15 cellular contexts compared by ENCODE assay signal in the genomic region with DNA sequence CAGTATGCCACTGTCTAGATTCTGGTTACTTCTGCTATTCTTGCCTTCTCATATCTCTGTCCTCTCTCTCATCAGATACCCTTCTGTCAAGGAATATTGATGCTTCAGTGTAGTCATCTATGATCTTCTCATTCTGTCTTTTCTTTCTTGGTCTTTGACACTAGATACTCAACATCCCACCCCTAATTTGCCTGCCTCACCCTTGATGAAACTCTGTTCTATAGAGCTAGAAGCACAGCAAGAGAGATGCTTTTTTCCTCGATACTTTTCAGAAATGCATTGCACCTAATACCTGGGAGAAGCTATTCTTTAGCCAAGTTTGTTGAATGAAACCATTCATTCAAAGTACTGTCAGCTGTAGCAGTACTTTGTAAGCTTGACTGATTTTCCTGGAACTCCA. TPM values are rescaled to one million over a fixed set of nuclear protein-coding genes. Genes with fewer than 3 reads are reported as not detected.
DNase-seq lines count a peak whose midpoint lies in the region; ATAC-seq, FAIRE-seq and TF ChIP-seq lines count a peak whose summit lies in the region.
"Had no signal": no experiment of that assay in that cellular context is flagged by ENCODE, and none has a peak within 500 bp of the region (broad histone marks: within the 10 kb centered on the region; RNA-seq: fewer than 3 reads in every experiment).

No MANE protein-coding gene starts in this region.

- no peak for ATAC-seq in activated T-cell treated with anti-CD3 and anti-CD28 coated beads, Interleukin-2, amount 50 U/mL, for 72 hours (replicated peaks in 1 of 2)
- ATAC-seq in activated naive CD8-positive, alpha-beta T cell treated with anti-CD3 and anti-CD28 coated beads, Interleukin-2, amount 50 U/mL, for 24 hours: no peak
- ATAC-seq: GM23338 had no signal

- TF ChIP-seq POLR2A in H54 (IDR thresholded peaks at IDR 0.05; ENCODE audit: low read depth, low read length) (no peak), esophagus squamous epithelium (IDR thresholded peaks at IDR 0.05) (no peak)

- intact Hi-C loops in esophagus squamous epithelium (cut with DNase I): no loop called here

- TF ChIP-seq CTCF in progenitor cell of endocrine pancreas (IDR thresholded peaks at IDR 0.05; ENCODE audit: unreplicated experiment): no peak
- TF ChIP-seq CTCF in esophagus squamous epithelium (IDR thresholded peaks at IDR 0.05): no peak

- no peaks in the 10 kb centered on the region for H3K9me3 ChIP-seq in esophagus squamous epithelium

- H3K27me3 Mint-ChIP-seq in activated T-cell treated with anti-CD3 and anti-CD28 coated beads, Interleukin-2, amount 50 U/mL, for 24 hours: no peaks in the 10 kb centered on the region
- no peaks in the 10 kb centered on the region for H3K27me3 Mint-ChIP-seq in activated T-cell treated with anti-CD3 and anti-CD28 coated beads, Interleukin-2, amount 50 U/mL, for 72 hours (ENCODE audit: low read depth)
- no peaks in the 10 kb centered on the region for H3K27me3 Mint-ChIP-seq in activated naive CD8-positive, alpha-beta T cell treated with anti-CD3 and anti-CD28 coated beads, Interleukin-2, amount 50 U/mL, for 24 hours
- no peaks in the 10 kb centered on the region for H3K27me3 Mint-ChIP-seq in progenitor cell of endocrine pancreas

- H3K4me1 Mint-ChIP-seq in activated T-cell treated with anti-CD3 and anti-CD28 coated beads, Interleukin-2, amount 50 U/mL, for 24 hours (ENCODE audit: low read depth): peaks cover 36% of the 10 kb centered on the region
- peaks cover 37% of the 10 kb centered on the region for H3K4me1 Mint-ChIP-seq in activated T-cell treated with anti-CD3 and anti-CD28 coated beads, Interleukin-2, amount 50 U/mL, for 72 hours (ENCODE audit: low read depth)
- H3K4me1 Mint-ChIP-seq in activated naive CD8-positive, alpha-beta T cell treated with anti-CD3 and anti-CD28 coated beads, Interleukin-2, amount 50 U/mL, for 24 hours: peaks cover 35% of the 10 kb centered on the region
- H3K4me1 Mint-ChIP-seq in progenitor cell of endocrine pancreas (ENCODE audit: low read depth): peaks cover 28% of the 10 kb centered on the region

- WGBS in esophagus squamous epithelium, 2 donors: 94 to 95% methylated on average over 1 of the region's 1 CpG

- H3K27me3 ChIP-seq in esophagus squamous epithelium: no peaks in the 10 kb centered on the region

- H3K27ac Mint-ChIP-seq in activated T-cell treated with anti-CD3 and anti-CD28 coated beads, Interleukin-2, amount 50 U/mL, for 24 hours: peak overlapping the region; percentile 23
- no peak overlapping the region for H3K27ac Mint-ChIP-seq in activated T-cell treated with anti-CD3 and anti-CD28 coated beads, Interleukin-2, amount 50 U/mL, for 72 hours
- H3K27ac Mint-ChIP-seq in activated naive CD8-positive, alpha-beta T cell treated with anti-CD3 and anti-CD28 coated beads, Interleukin-2, amount 50 U/mL, for 24 hours: peak overlapping the region; percentile 6
- peak overlapping the region; percentile 14 for H3K27ac Mint-ChIP-seq in progenitor cell of endocrine pancreas
- H3K27ac Mint-ChIP-seq: GM23338 had no signal

- no peaks in the 10 kb centered on the region for H3K9me3 Mint-ChIP-seq in activated T-cell treated with anti-CD3 and anti-CD28 coated beads, Interleukin-2, amount 50 U/mL, for 24 hours
- no peaks in the 10 kb centered on the region for H3K9me3 Mint-ChIP-seq in activated T-cell treated with anti-CD3 and anti-CD28 coated beads, Interleukin-2, amount 50 U/mL, for 72 hours
- no peaks in the 10 kb centered on the region for H3K9me3 Mint-ChIP-seq in activated naive CD8-positive, alpha-beta T cell treated with anti-CD3 and anti-CD28 coated beads, Interleukin-2, amount 50 U/mL, for 24 hours
- no peaks in the 10 kb centered on the region for H3K9me3 Mint-ChIP-seq in progenitor cell of endocrine pancreas (ENCODE audit: low read depth)
- H3K9me3 Mint-ChIP-seq: GM23338 had no signal

- FAIRE-seq in H54 (lab: Jason Lieb, UNC): peak; percentile 53

- DNase-seq in activated T-cell treated with anti-CD3 and anti-CD28 coated beads, Interleukin-2, amount 50 U/mL, for 24 hours: no peak
- no peak for DNase-seq in activated T-cell treated with anti-CD3 and anti-CD28 coated beads, Interleukin-2, amount 50 U/mL, for 72 hours
- no peak for DNase-seq in H54 (ENCODE audit: insufficient read length, low spot score)
- no peak for DNase-seq in activated naive CD8-positive, alpha-beta T cell treated with anti-CD3 and anti-CD28 coated beads, Interleukin-2, amount 50 U/mL, for 24 hours
- no peak for DNase-seq in progenitor cell of endocrine pancreas (ENCODE audit: low spot score, unreplicated experiment)
- no peak for DNase-seq in SKM-1 (lab: John Stamatoyannopoulos, UW; ENCODE audit: unreplicated experiment)
- no peak for DNase-seq in inferior parietal cortex (ENCODE audit: extremely low spot score)
- DNase-seq in esophagus squamous epithelium (lab: John Stamatoyannopoulos, UW): no peak
- DNase-seq: Calu3, DMS79 treated with DMSO at 0.1 percent for 48 hours, NCI-H1436 treated with DMSO at 0.1 percent for 48 hours, NCI-H2107, NCI-H226, PC-9 had no signal

- H3K4me3 ChIP-seq in esophagus squamous epithelium: no peak overlapping the region
- H3K4me3 ChIP-seq: GM23338, PC-9 had no signal

- peaks cover 88% of the 10 kb centered on the region for H3K36me3 Mint-ChIP-seq in activated T-cell treated with anti-CD3 and anti-CD28 coated beads, Interleukin-2, amount 50 U/mL, for 24 hours (ENCODE audit: low read depth)
- peaks cover 8 to 39% of the 10 kb centered on the region in 2 donors for H3K36me3 Mint-ChIP-seq in activated T-cell treated with anti-CD3 and anti-CD28 coated beads, Interleukin-2, amount 50 U/mL, for 72 hours (ENCODE audit: insufficient read depth in 2 of 2)
- peaks cover 49% of the 10 kb centered on the region for H3K36me3 Mint-ChIP-seq in activated naive CD8-positive, alpha-beta T cell treated with anti-CD3 and anti-CD28 coated beads, Interleukin-2, amount 50 U/mL, for 24 hours (ENCODE audit: low read depth)
- H3K36me3 Mint-ChIP-seq in progenitor cell of endocrine pancreas (ENCODE audit: insufficient read depth): peaks cover 24% of the 10 kb centered on the region

- H3K4me1 ChIP-seq in esophagus squamous epithelium: peaks cover 0 to 70% (median 22%) of the 10 kb centered on the region in 3 donors

- no peak overlapping the region for H3K27ac ChIP-seq in esophagus squamous epithelium
- H3K27ac ChIP-seq: PC-9 had no signal

- peaks cover 0 to 55% (median 4%) of the 10 kb centered on the region in 3 donors for H3K36me3 ChIP-seq in esophagus squamous epithelium

- H3K4me3 Mint-ChIP-seq in activated T-cell treated with anti-CD3 and anti-CD28 coated beads, Interleukin-2, amount 50 U/mL, for 24 hours: no peak overlapping the region
- H3K4me3 Mint-ChIP-seq in activated T-cell treated with anti-CD3 and anti-CD28 coated beads, Interleukin-2, amount 50 U/mL, for 72 hours: no peak overlapping the region
- no peak overlapping the region for H3K4me3 Mint-ChIP-seq in activated naive CD8-positive, alpha-beta T cell treated with anti-CD3 and anti-CD28 coated beads, Interleukin-2, amount 50 U/mL, for 24 hours
- H3K4me3 Mint-ChIP-seq in progenitor cell of endocrine pancreas (ENCODE audit: low read depth): no peak overlapping the region
- H3K4me3 Mint-ChIP-seq: GM23338 had no signal

RNA-seq across cellular contexts. Expression of a gene that starts 9.5 kb away (rescaled TPM):
- total RNA-seq in activated T-cell treated with anti-CD3 and anti-CD28 coated beads, Interleukin-2, amount 50 U/mL, for 72 hours: 100 to 1,000 TPM; 269 to 272 TPM
- 445 and 460 TPM in 2 replicates for total RNA-seq in progenitor cell of endocrine pancreas
- 100 to 1,000 TPM in 3 of 4 donors, 10 to 100 TPM in 1; 95.9 to 236 (median 185) TPM for total RNA-seq in esophagus squamous epithelium

RNA-seq across cellular contexts. Expression of a gene that starts 9.8 kb away (rescaled TPM):
- total RNA-seq in activated T-cell treated with anti-CD3 and anti-CD28 coated beads, Interleukin-2, amount 50 U/mL, for 72 hours: 100 to 1,000 TPM; 272 to 283 TPM
- total RNA-seq in progenitor cell of endocrine pancreas: 388 and 399 TPM in 2 replicates
- total RNA-seq in esophagus squamous epithelium: 100 to 1,000 TPM; 239 to 310 (median 273) TPM

RNA-seq across cellular contexts. Expression of a gene that starts 30.8 kb away (rescaled TPM):
- total RNA-seq in activated T-cell treated with anti-CD3 and anti-CD28 coated beads, Interleukin-2, amount 50 U/mL, for 72 hours: 10 to 100 TPM; 30.2 to 30.8 TPM
- total RNA-seq in progenitor cell of endocrine pancreas: 63.6 and 67.0 TPM in 2 replicates
- 10 to 100 TPM; 20.8 to 41.8 (median 37.1) TPM for total RNA-seq in esophagus squamous epithelium
